In genomic region chr18:21703241-21703820, GRCh38 we compare ENCODE assay signal across 1 cellular context.
TF ChIP-seq lines count a peak whose summit lies in the region.

No MANE protein-coding gene starts in this region.

TF ChIP-seq in K562, 482 proteins besides CTCF, POLR2A, EP300 and RAD21:
- TF ChIP-seq NRF1 (conservative IDR thresholded peaks at IDR 0.05 in 1 of 2, IDR thresholded peaks at IDR 0.05 in 1 of 2) (no peak), ZNF740 (CRISPR knock-in tag; IDR thresholded peaks at IDR 0.05) (no peak), ZNF740 (tag; IDR thresholded peaks at IDR 0.05) (0 out of 4 replicates have a peak, but pooled peaks of 1 of the 2 experiments have one; percentile 41), CBX8 (IDR thresholded peaks at IDR 0.05; ENCODE audit: borderline replicate concordance, extremely low read depth, low read depth, low read length, poor library complexity, severe bottlenecking) (no peak), CREB5 (CRISPR knock-in tag; IDR thresholded peaks at IDR 0.05) (0 out of 2 replicates have a peak, but pooled peaks have one; percentile 60), BRD4 (IDR thresholded peaks at IDR 0.05) (0 out of 2 replicates have a peak, but pooled peaks have one; percentile 34), AFF1 (IDR thresholded peaks at IDR 0.05; ENCODE audit: low read depth in 1 of 2, partially characterized antibody in 2 of 2) (peak in 1 of 2 experiments; percentile 35), FIP1L1 (IDR thresholded peaks at IDR 0.05; ENCODE audit: low read depth, low read length, poor library complexity, severe bottlenecking) (no peak), PML (IDR thresholded peaks at IDR 0.05; ENCODE audit: low read length) (no peak), NR4A1 (CRISPR knock-in tag; IDR thresholded peaks at IDR 0.05) (no peak), NR4A1 (tag; IDR thresholded peaks at IDR 0.05) (no peak), MEF2A (IDR thresholded peaks at IDR 0.05; ENCODE audit: control insufficient read depth, low read depth, low read length) (peak; percentile 41; the same call in 1 of the 2 replicates), HDAC2 (IDR thresholded peaks at IDR 0.05) (no peak), ZC3H4 (CRISPR knock-in tag; IDR thresholded peaks at IDR 0.05; ENCODE audit: borderline replicate concordance) (no peak), ZNF766 (CRISPR knock-in tag; conservative IDR thresholded peaks at IDR 0.05) (no peak), SMC3 (conservative IDR thresholded peaks at IDR 0.05; ENCODE audit: insufficient read depth, low read depth, low read length) (no peak)
